In the genomic region with DNA sequence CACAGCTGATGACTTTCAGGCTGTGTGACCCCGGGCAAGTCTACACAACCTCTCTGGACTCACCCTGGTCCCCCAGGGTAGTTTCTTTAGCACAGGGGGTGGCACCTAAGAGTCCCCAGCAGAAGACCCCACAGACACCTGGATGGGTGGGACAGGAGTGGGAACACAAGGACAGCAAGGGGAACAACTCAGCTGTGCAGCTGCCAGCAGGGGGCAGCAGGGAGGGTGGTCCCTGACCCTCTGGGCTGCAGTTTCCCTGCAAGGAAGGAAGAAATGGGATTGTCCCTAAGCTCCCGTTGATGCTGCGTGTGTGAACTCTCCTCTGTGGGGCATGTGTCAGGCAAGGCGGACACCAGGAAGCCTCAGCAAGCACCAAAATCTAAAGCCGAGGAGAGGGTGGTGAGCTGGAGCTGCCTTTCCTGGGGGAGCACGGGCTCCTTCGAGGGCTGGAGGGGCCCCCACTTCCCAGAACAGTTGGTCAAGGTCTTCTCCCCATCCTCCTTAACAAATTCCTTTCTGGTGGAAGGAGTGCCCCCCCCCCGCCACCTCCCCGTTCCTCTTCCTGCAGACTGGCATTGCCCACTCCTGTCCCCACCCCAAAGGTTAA, we compare ENCODE assay signal across 8 cellular contexts. TPM values are rescaled to one million over a fixed set of nuclear protein-coding genes. Genes with fewer than 3 reads are reported as not detected.
A peak's percentile ranks its signal among the peaks of the same experiment; 100 is the strongest.
DNase-seq lines count a peak whose midpoint lies in the region; ATAC-seq, FAIRE-seq and TF ChIP-seq lines count a peak whose summit lies in the region.

No MANE protein-coding gene starts in this region.

- no peak overlapping the region for H4K5ac ChIP-seq in H9 (ENCODE audit: insufficient read length, low read depth, low read length)

- ATAC-seq in activated CD8-positive, alpha-beta T cell treated with anti-CD3 and anti-CD28 coated beads, Interleukin-2, amount 10 ng/mL, durations not matched to agents 7 days and 5 days = no peak
- ATAC-seq in HepG2 = peak; percentile 87

- H3K9ac ChIP-seq in H9 (ENCODE audit: extremely low read depth, insufficient read length, low read length) (no peak overlapping the region), HepG2 (ENCODE audit: insufficient read depth, low read depth, low read length) (no peak overlapping the region)

- H3K18ac ChIP-seq in H9 (ENCODE audit: insufficient read length, low read depth, low read length) = no peak overlapping the region

- peaks cover 2 to 13% of the 10 kb centered on the region in 2 experiments for H3K4me1 Mint-ChIP-seq in H9
- H3K4me1 Mint-ChIP-seq in activated CD8-positive, alpha-beta T cell treated with anti-CD3 and anti-CD28 coated beads, Interleukin-2, amount 10 ng/mL, durations not matched to agents 7 days and 5 days (ENCODE audit: low read depth) = no peaks in the 10 kb centered on the region

- TF ChIP-seq RAD21 in HepG2 (CRISPR knock-in tag; IDR thresholded peaks at IDR 0.05) = no peak

- DNase-seq in H9 = peak; percentile 66
- peak; percentile 29 for DNase-seq in activated CD8-positive, alpha-beta T cell treated with anti-CD3 and anti-CD28 coated beads, Interleukin-2, amount 10 ng/mL, durations not matched to agents 7 days and 5 days
- peak; percentile 18 for DNase-seq in HepG2 (ENCODE audit: low spot score)
- no peak for DNase-seq in posterior vena cava (ENCODE audit: low spot score)
- DNase-seq in GM12892 (ENCODE audit: insufficient read length) = no peak
- DNase-seq in HuH-7.5 (ENCODE audit: low spot score) = no peak
- DNase-seq in medulla oblongata (ENCODE audit: extremely low spot score) = no peak

- peaks cover 10% of the 10 kb centered on the region; the same call in 1 of the 2 replicates for H3K27me3 ChIP-seq in H9 (ENCODE audit: insufficient read depth, low read length)
- H3K27me3 ChIP-seq in HepG2 (ENCODE audit: control insufficient read depth in 1 of 2, insufficient read depth in 2 of 2, low read length in 2 of 2) = peaks cover 0 to 28% of the 10 kb centered on the region in 2 experiments; a peak in 3 of 5 replicates

- H3K79me2 ChIP-seq in H9 (ENCODE audit: insufficient read depth, low read length) (no peaks in the 10 kb centered on the region), HepG2 (ENCODE audit: insufficient read depth, low read length) (no peaks in the 10 kb centered on the region)

- no peak overlapping the region for H2BK12ac ChIP-seq in H9 (ENCODE audit: insufficient read length, low read depth, low read length)

- no CpG with 5 or more reads among the region's 9 CpGs for WGBS in H9 (ENCODE audit: extremely low coverage, insufficient read length, low lambda C conversion rate)
- WGBS in HepG2 (ENCODE audit: low lambda C conversion rate) = 11% methylated on average over 9 of the region's 9 CpGs

- H4K91ac ChIP-seq in H9 (ENCODE audit: insufficient read length, low read depth, low read length) = no peak overlapping the region

- H3K56ac ChIP-seq in H9 (ENCODE audit: insufficient read length, low read depth, low read length) = no peak overlapping the region

- no peak overlapping the region for H2BK5ac ChIP-seq in H9 (ENCODE audit: insufficient read length, low read length)

- FAIRE-seq in HepG2 (lab: Jason Lieb, UNC) (peak; percentile 8), GM12892 (lab: Jason Lieb, UNC) (no peak)

- TF ChIP-seq EP300 in HepG2 (IDR thresholded peaks at IDR 0.05; ENCODE audit: low read depth in 2 of 2, low read length in 2 of 2) = no peak
- TF ChIP-seq EP300 in HepG2 (CRISPR knock-in tag; IDR thresholded peaks at IDR 0.05; ENCODE audit: borderline replicate concordance) = no peak

- no peak overlapping the region for H2AFZ ChIP-seq in H9 (ENCODE audit: low read length)
- H2AFZ ChIP-seq in HepG2 (ENCODE audit: low read length) = no peak overlapping the region

- H3K36me3 Mint-ChIP-seq in H9 (ENCODE audit: insufficient read depth in 1 of 3, low read depth in 3 of 3) = no peaks in the 10 kb centered on the region; a peak in 1 of 7 replicates
- no peaks in the 10 kb centered on the region for H3K36me3 Mint-ChIP-seq in activated CD8-positive, alpha-beta T cell treated with anti-CD3 and anti-CD28 coated beads, Interleukin-2, amount 10 ng/mL, durations not matched to agents 7 days and 5 days (ENCODE audit: low read depth)

- H3K79me1 ChIP-seq in H9 (ENCODE audit: insufficient read depth, low read depth, low read length, poor library complexity, severe bottlenecking) = no peaks in the 10 kb centered on the region

- no peak overlapping the region for H3K4me3 Mint-ChIP-seq in H9
- no peak overlapping the region for H3K4me3 Mint-ChIP-seq in activated CD8-positive, alpha-beta T cell treated with anti-CD3 and anti-CD28 coated beads, Interleukin-2, amount 10 ng/mL, durations not matched to agents 7 days and 5 days

- no peak overlapping the region for H3K14ac ChIP-seq in H9 (ENCODE audit: insufficient read depth, low read length)

- H3K23me2 ChIP-seq in H9 (ENCODE audit: insufficient read length, low read depth, low read length, poor library complexity, severe bottlenecking) = no peaks in the 10 kb centered on the region

- no peaks in the 10 kb centered on the region for H3K9me3 ChIP-seq in H9 (ENCODE audit: control insufficient read depth, low read depth, low read length)
- no peaks in the 10 kb centered on the region for H3K9me3 ChIP-seq in HepG2 (ENCODE audit: low read length)

- H3K27ac ChIP-seq in C4-2B (no peak overlapping the region), H9 (ENCODE audit: insufficient read length, low read depth, low read length) (no peak overlapping the region), HepG2 (ENCODE audit: extremely low read length, insufficient read depth, low read length) (no peak overlapping the region)

- H3K4me2 ChIP-seq in H9 (ENCODE audit: insufficient read depth, insufficient read length, low read length) = no peak overlapping the region
- no peak overlapping the region for H3K4me2 ChIP-seq in HepG2 (ENCODE audit: low read depth, low read length)

- no peak overlapping the region for H3T11ph ChIP-seq in H9 (ENCODE audit: low read length)

- H2BK15ac ChIP-seq in H9 (ENCODE audit: low read depth, low read length) = no peak overlapping the region

- no peak for TF ChIP-seq POLR2A in HepG2 (IDR thresholded peaks at IDR 0.05; ENCODE audit: insufficient read depth in 1 of 2, low read depth in 2 of 2, low read length in 2 of 2)
- no peak for TF ChIP-seq POLR2A in GM12892 (IDR thresholded peaks at IDR 0.05; ENCODE audit: low read depth, low read length)

- peaks cover 68% of the 10 kb centered on the region for H3K27me3 Mint-ChIP-seq in H9 (ENCODE audit: low read depth)
- peaks cover 6% of the 10 kb centered on the region for H3K27me3 Mint-ChIP-seq in activated CD8-positive, alpha-beta T cell treated with anti-CD3 and anti-CD28 coated beads, Interleukin-2, amount 10 ng/mL, durations not matched to agents 7 days and 5 days (ENCODE audit: low read depth)

- CTCF ChIA-PET in activated CD8-positive, alpha-beta T cell treated with anti-CD3 and anti-CD28 coated beads, Interleukin-2, amount 10 ng/mL, durations not matched to agents 7 days and 5 days (lab: Charles Lee) = interaction anchor here (0.6 to 3.1 kb wide), 13 partner anchors 10 to 248 kb away, joined by 3 to 17 read pairs (median 4); no protein-coding TSS in a partner anchor
- CTCF ChIA-PET in HepG2 (lab: Yijun Ruan, JAX; ENCODE audit: low intra/inter-chr PET ratio, low total read pairs) = interaction anchor here (1.4 kb wide), 1 partner anchor 141 kb away, joined by 7 read pairs; no protein-coding TSS in a partner anchor

- H2BK20ac ChIP-seq in H9 (ENCODE audit: low read depth, low read length, poor library complexity, severe bottlenecking) = no peak overlapping the region

- H3K9me3 Mint-ChIP-seq in H9 = 0 out of 5 replicates have a peak, but pooled peaks cover 2 to 4% of the 10 kb centered on the region in 2 experiments
- no peaks in the 10 kb centered on the region for H3K9me3 Mint-ChIP-seq in activated CD8-positive, alpha-beta T cell treated with anti-CD3 and anti-CD28 coated beads, Interleukin-2, amount 10 ng/mL, durations not matched to agents 7 days and 5 days (ENCODE audit: insufficient read depth)

- no peak overlapping the region for H3K4me3 ChIP-seq in HepG2 (replicated peaks in 1 of 3; ENCODE audit: insufficient read depth in 1 of 3, low read depth in 2 of 3, low read length in 3 of 3)

- H3K36me3 ChIP-seq in HepG2 (replicated peaks in 1 of 2; ENCODE audit: control insufficient read depth in 1 of 2, insufficient read depth in 2 of 2, low read length in 2 of 2) = no peaks in the 10 kb centered on the region

- H4K20me1 ChIP-seq in H9 (ENCODE audit: control insufficient read depth, insufficient read depth, insufficient read length) = no peaks in the 10 kb centered on the region
- no peaks in the 10 kb centered on the region; the same call in 1 of the 2 replicates for H4K20me1 ChIP-seq in HepG2 (ENCODE audit: insufficient read depth, low read length)

- no peak overlapping the region for H3K4ac ChIP-seq in H9 (ENCODE audit: low read depth, low read length)

- no peak overlapping the region for H3K27ac Mint-ChIP-seq in H9
- H3K27ac Mint-ChIP-seq in activated CD8-positive, alpha-beta T cell treated with anti-CD3 and anti-CD28 coated beads, Interleukin-2, amount 10 ng/mL, durations not matched to agents 7 days and 5 days = no peak overlapping the region

- BruUV-seq in HepG2 (replicated peaks; lab: Mats Ljungman, UMichigan) = no TSS peak

- peak; percentile 81 for TF ChIP-seq CTCF in C4-2B (conservative IDR thresholded peaks at IDR 0.05)
- TF ChIP-seq CTCF in H9 (conservative IDR thresholded peaks at IDR 0.05) = peak; percentile 87
- peak; percentile 82 for TF ChIP-seq CTCF in HepG2 (CRISPR knock-in tag; IDR thresholded peaks at IDR 0.05)

- H4K8ac ChIP-seq in H9 (replicated peaks; ENCODE audit: insufficient read length, low read depth, low read length) = no peak overlapping the region

- in situ Hi-C loops in HepG2 (cut with HindIII; ENCODE audit: extremely low pct_ligation_motif_present, low pct_unique_long_range_greater_than_20kb) = no loop called here

- intact Hi-C loops in HepG2 (cut with micrococcal nuclease; ENCODE audit: unreplicated experiment) = no loop called here
- intact Hi-C loops in posterior vena cava (cut with DNase I) = no loop called here

- no peak overlapping the region for H3K23ac ChIP-seq in H9 (ENCODE audit: insufficient read length, low read depth, low read length)

- H2BK120ac ChIP-seq in H9 (ENCODE audit: low read depth, low read length, poor library complexity, severe bottlenecking) = no peak overlapping the region

- POLR2A ChIA-PET in activated CD8-positive, alpha-beta T cell treated with anti-CD3 and anti-CD28 coated beads, Interleukin-2, amount 10 ng/mL, durations not matched to agents 7 days and 5 days (lab: Charles Lee) = no interaction called here
- POLR2A ChIA-PET in HepG2 (lab: Yijun Ruan, JAX) = interaction anchor here (0.9 kb wide), 1 partner anchor 488 kb away, joined by 3 read pairs; a partner anchor contains a TSS

- no peak overlapping the region for H2AK5ac ChIP-seq in H9 (ENCODE audit: insufficient read length, low read length)

- no peaks in the 10 kb centered on the region for H3K4me1 ChIP-seq in H9 (ENCODE audit: insufficient read depth, low read length)
- H3K4me1 ChIP-seq in HepG2 (ENCODE audit: insufficient read depth, low read length) = no peaks in the 10 kb centered on the region

RNA-seq across cellular contexts. Expression of a gene that starts 24.1 kb away (rescaled TPM):
- total RNA-seq in H9 (2021) (0.20 TPM in 1 of 2 replicates, not detected in the other), HepG2 (2016; rRNA removed; fragmentation: Illumina TruSeq; extraction: Trizol) (0.34 and 0.71 TPM in 2 replicates), posterior vena cava (10 to 100 TPM; 43.1 to 50.2 TPM)
- not detected for total RNA-seq in activated CD8-positive, alpha-beta T cell treated with anti-CD3 and anti-CD28 coated beads, Interleukin-2, amount 10 ng/mL, durations not matched to agents 7 days and 5 days
- total RNA-seq in HepG2 (2016; cell fraction: cytosol; rRNA removed; fragmentation: Illumina TruSeq; extraction: Trizol; ENCODE audit: low read depth) = not detected in 2 replicates
- 0.37 and 0.46 TPM in 2 replicates for total RNA-seq in HepG2 (2016; cell fraction: insoluble cytoplasmic fraction; rRNA removed; fragmentation: Illumina TruSeq; extraction: Trizol)
- total RNA-seq in HepG2 (2016; cell fraction: membrane; rRNA removed; fragmentation: Illumina TruSeq; extraction: Trizol) = 0.15 and 0.24 TPM in 2 replicates
- 0.53 and 0.99 TPM in 2 replicates for total RNA-seq in HepG2 (2016; cell fraction: nucleus; rRNA removed; fragmentation: Illumina TruSeq; extraction: Trizol)
- 1.0 and 1.1 TPM in 2 replicates for polyA plus RNA-seq in HepG2 (2011; rRNA removed)
- 0.85 and 1.1 TPM in 2 replicates for polyA plus RNA-seq in HepG2 (2011; cell fraction: cytosol; rRNA removed)
- 0.78 and 1.3 TPM in 2 replicates for polyA plus RNA-seq in HepG2 (2011; cell fraction: nucleus; rRNA removed)
- polyA plus RNA-seq in HepG2 (2012) = 0.63 and 2.2 TPM in 2 replicates
- 0.03 and 0.07 TPM in 2 replicates for polyA plus RNA-seq in HepG2 (2016; cell fraction: cytosol; fragmentation: Illumina TruSeq; extraction: Trizol; ENCODE audit: low read depth)
- polyA plus RNA-seq in HepG2 (2016; cell fraction: insoluble cytoplasmic fraction; fragmentation: Illumina TruSeq; extraction: Trizol; ENCODE audit: low read depth) = 0.11 and 0.25 TPM in 2 replicates
- 0.09 and 0.19 TPM in 2 replicates for polyA plus RNA-seq in HepG2 (2016; cell fraction: membrane; fragmentation: Illumina TruSeq; extraction: Trizol; ENCODE audit: low read depth)
- polyA plus RNA-seq in HepG2 (2016; cell fraction: nucleus; fragmentation: Illumina TruSeq; extraction: Trizol; ENCODE audit: insufficient read depth, low read depth) = 0.67 and 0.83 TPM in 2 replicates
- 1.8 and 2.9 TPM in 2 replicates for polyA minus RNA-seq in HepG2 (2011; rRNA and poly(A)+ RNA removed; ENCODE audit: low replicate concordance)
- polyA minus RNA-seq in HepG2 (2011; cell fraction: cytosol; rRNA and poly(A)+ RNA removed) = 0.35 and 1.8 TPM in 2 replicates
- polyA minus RNA-seq in HepG2 (2011; cell fraction: nucleus; rRNA and poly(A)+ RNA removed) = 0.99 and 3.0 TPM in 2 replicates
- not detected for polyA plus RNA-seq in GM12892 (2012; ENCODE audit: missing spikeins)

Comparison
In these comparisons a context has a peak if more than half of its experiments do, and no peak if none do; other contexts are left out.
1. DNase-seq: peak in H9 (single experiment), activated CD8-positive, alpha-beta T cell treated with anti-CD3 and anti-CD28 coated beads, Interleukin-2, amount 10 ng/mL, durations not matched to agents 7 days and 5 days (single experiment) and HepG2 (single experiment); none in posterior vena cava (single experiment), GM12892 (single experiment), HuH-7.5 (single experiment) and medulla oblongata (single experiment).
2. RNA of a gene that starts 24.1 kb away (total RNA-seq): 43.1 to 50.2 TPM in posterior vena cava; 0.15 to 0.99 TPM in HepG2, 0.20 TPM in H9 and not detected in activated CD8-positive, alpha-beta T cell treated with anti-CD3 and anti-CD28 coated beads, Interleukin-2, amount 10 ng/mL, durations not matched to agents 7 days and 5 days; every median in the first group is over 10 times any median in the second.
3. Peak in every context shown above with its lines, with median percentiles within 50 percentile points of each other: CTCF ChIP-seq.